In genomic region chr1:235972316-235973090, GRCh38 we compare ENCODE assay signal across 8 cellular contexts.
A peak's percentile ranks its signal among the peaks of the same experiment; 100 is the strongest.
DNase-seq lines count a peak whose midpoint lies in the region; ATAC-seq and TF ChIP-seq lines count a peak whose summit lies in the region.

No MANE protein-coding gene starts in this region.

- H3K9me3 ChIP-seq in cardiac muscle cell (ENCODE audit: low read depth), result peaks cover 3% of the 10 kb centered on the region
- no peaks in the 10 kb centered on the region for H3K9me3 ChIP-seq in psoas muscle

- H3K4me3 ChIP-seq in BJ (ENCODE audit: low read depth, low read length) (peak overlapping the region; percentile 22), cardiac muscle cell (peak overlapping the region; percentile 18), psoas muscle (peak overlapping the region; percentile 62)

- ATAC-seq in GM19395 (IDR thresholded peaks at IDR 0.05; ENCODE audit: unreplicated experiment) (peak; percentile 47), HG03442 (IDR thresholded peaks at IDR 0.05; ENCODE audit: unreplicated experiment) (peak; percentile 34), psoas muscle (peak; percentile 24 to 56 (median 40)), GM18520 (IDR thresholded peaks at IDR 0.05; ENCODE audit: unreplicated experiment) (no peak)

- H3K4me1 ChIP-seq in cardiac muscle cell (ENCODE audit: low read depth), result peaks cover 7% of the 10 kb centered on the region
- peaks cover 5% of the 10 kb centered on the region for H3K4me1 ChIP-seq in psoas muscle

- TF ChIP-seq CTCF in BJ (IDR thresholded peaks at IDR 0.05; ENCODE audit: insufficient read depth, low read depth, low read length) (no peak), cardiac muscle cell (IDR thresholded peaks at IDR 0.05; ENCODE audit: low read depth, low read length) (no peak), psoas muscle (IDR thresholded peaks at IDR 0.05) (no peak)

- H3K4me1 Mint-ChIP-seq in activated CD4-positive, alpha-beta memory T cell treated with anti-CD3 and anti-CD28 coated beads, Interleukin-2, amount 10 ng/mL, durations not matched to agents 7 days and 5 days, result peaks cover 16% of the 10 kb centered on the region

- 48 to 60% (median 55%) methylated on average over 8 of the region's 8 CpGs for WGBS in psoas muscle, 3 donors

- H3K27me3 Mint-ChIP-seq in activated CD4-positive, alpha-beta memory T cell treated with anti-CD3 and anti-CD28 coated beads, Interleukin-2, amount 10 ng/mL, durations not matched to agents 7 days and 5 days, result peaks cover 12% of the 10 kb centered on the region

- POLR2A ChIA-PET in BJ (lab: Charles Lee), result interaction anchor here (0.6 to 1.8 kb wide), 3 partner anchors 11 to 129 kb away, joined by 3 to 8 read pairs (median 5); no protein-coding TSS in a partner anchor
- POLR2A ChIA-PET in activated CD4-positive, alpha-beta memory T cell treated with anti-CD3 and anti-CD28 coated beads, Interleukin-2, amount 10 ng/mL, durations not matched to agents 7 days and 5 days (lab: Charles Lee), result interaction anchor here (1.1 to 2.5 kb wide), 10 partner anchors 14 to 468 kb away, joined by 3 to 29 read pairs (median 4); partner anchors contain the start of genes B3GALNT2 and LYST

- H3K36me3 ChIP-seq in BJ (ENCODE audit: control insufficient read depth, insufficient read depth, low read length) (peaks cover 9% of the 10 kb centered on the region), cardiac muscle cell (peaks cover under 1% of the 10 kb centered on the region), psoas muscle (ENCODE audit: insufficient read depth in 1 of 2, low read depth in 1 of 2) (peaks cover 4 to 11% of the 10 kb centered on the region in 2 donors)

- H3K27ac ChIP-seq in cardiac muscle cell (peak overlapping the region; percentile 81), psoas muscle (peak overlapping the region; percentile 77)

- no peaks in the 10 kb centered on the region for H3K36me3 Mint-ChIP-seq in activated CD4-positive, alpha-beta memory T cell treated with anti-CD3 and anti-CD28 coated beads, Interleukin-2, amount 10 ng/mL, durations not matched to agents 7 days and 5 days (ENCODE audit: low read depth)

- H3K4me3 Mint-ChIP-seq in activated CD4-positive, alpha-beta memory T cell treated with anti-CD3 and anti-CD28 coated beads, Interleukin-2, amount 10 ng/mL, durations not matched to agents 7 days and 5 days, result peak overlapping the region; percentile 47

- CTCF ChIA-PET in BJ (lab: Yijun Ruan, JAX), result interaction anchor here (0.6 to 3.5 kb wide), 48 partner anchors 10 to 554 kb away, joined by 3 to 37 read pairs (median 4); partner anchors contain the start of genes B3GALNT2, LYST and NID1
- CTCF ChIA-PET in activated CD4-positive, alpha-beta memory T cell treated with anti-CD3 and anti-CD28 coated beads, Interleukin-2, amount 10 ng/mL, durations not matched to agents 7 days and 5 days (lab: Charles Lee), result interaction anchor here (0.6 to 5.1 kb wide), 71 partner anchors 9 to 868 kb away, joined by 3 to 88 read pairs (median 5); partner anchors contain the start of genes B3GALNT2, LYST and NID1

- no peaks in the 10 kb centered on the region for H3K9me3 Mint-ChIP-seq in activated CD4-positive, alpha-beta memory T cell treated with anti-CD3 and anti-CD28 coated beads, Interleukin-2, amount 10 ng/mL, durations not matched to agents 7 days and 5 days

- DNase-seq in BJ (ENCODE audit: low read depth) (peak; percentile 74), cardiac muscle cell (ENCODE audit: low read depth in 1 of 2, low spot score in 1 of 2) (peak in 1 of 2 donors; percentile 88), psoas muscle (no peak), SHP77 treated with DMSO at 0.1 percent for 48 hours (lab: John Stamatoyannopoulos, UW) (no peak)
- DNase-seq in activated CD4-positive, alpha-beta memory T cell treated with anti-CD3 and anti-CD28 coated beads, Interleukin-2, amount 10 ng/mL, durations not matched to agents 7 days and 5 days, result no peak

- peak overlapping the region; percentile 68 for H3K27ac Mint-ChIP-seq in activated CD4-positive, alpha-beta memory T cell treated with anti-CD3 and anti-CD28 coated beads, Interleukin-2, amount 10 ng/mL, durations not matched to agents 7 days and 5 days

- H3K27me3 ChIP-seq in BJ (ENCODE audit: control insufficient read depth, insufficient read depth, low read length) (no peaks in the 10 kb centered on the region), cardiac muscle cell (no peaks in the 10 kb centered on the region), psoas muscle (ENCODE audit: insufficient read depth in 3 of 3, low read length in 2 of 3) (no peaks in the 10 kb centered on the region)

- intact Hi-C loops in psoas muscle (cut with DNase I), result loop anchor here (5.0 to 10.0 kb wide), 3 partner anchors 108 to 460 kb away; partner anchors contain the start of gene LYST (in 1 of the 2)
